12 cellular contexts compared by ENCODE assay signal in genomic region chr1:13697738-13698137, GRCh38.
DNase-seq lines count a peak whose midpoint lies in the region; TF ChIP-seq lines count a peak whose summit lies in the region.
"Had no signal": no experiment of that assay in that cellular context is flagged by ENCODE, and none has a peak within 500 bp of the region (broad histone marks: within the 10 kb centered on the region; RNA-seq: fewer than 3 reads in every experiment).

No MANE protein-coding gene starts in this region.

- no peak overlapping the region for H3K4me3 ChIP-seq in fibroblast of mammary gland (ENCODE audit: control insufficient read depth, low read depth, low read length)
- H3K4me3 ChIP-seq: skin epidermis had no signal

- DNase-seq in DMS 273 (lab: John Stamatoyannopoulos, UW; ENCODE audit: unreplicated experiment) = peak; percentile 7
- DNase-seq in DMS 273 treated with DMSO at 0.1 percent for 48 hours (lab: John Stamatoyannopoulos, UW) = no peak
- peak; percentile 31 for DNase-seq in OCI-M1 (lab: John Stamatoyannopoulos, UW)
- DNase-seq in fibroblast of mammary gland (ENCODE audit: low read depth) = no peak
- no peak for DNase-seq in NCI-H774 (lab: John Stamatoyannopoulos, UW)
- no peak for DNase-seq in AG20443 (ENCODE audit: low spot score)
- no peak for DNase-seq in DMS53 (lab: John Stamatoyannopoulos, UW)
- DNase-seq: effector CD4-positive, alpha-beta T cell; NCI-H2171 treated with DMSO at 0.1 percent for 48 hours; nucleus accumbens had no signal

- TF ChIP-seq CTCF in GM12872 (IDR thresholded peaks at IDR 0.05; ENCODE audit: insufficient read depth, low read depth, low read length) (peak; percentile 19; the same call in 1 of the 3 replicates), fibroblast of mammary gland (conservative IDR thresholded peaks at IDR 0.05; ENCODE audit: control insufficient read depth, insufficient read depth, low read depth, low read length) (peak; percentile 23)

Comparison
In these comparisons a context has a peak if more than half of its experiments do, and no peak if none do; other contexts are left out.
1. DNase-seq: peak in DMS 273 (single experiment) and OCI-M1 (single experiment); none in DMS 273 treated with DMSO at 0.1 percent for 48 hours (single experiment), fibroblast of mammary gland (single experiment), NCI-H774 (single experiment), AG20443 (single experiment) and DMS53 (single experiment).